Comparison of ENCODE assay signal across 21 cellular contexts in the genomic region with DNA sequence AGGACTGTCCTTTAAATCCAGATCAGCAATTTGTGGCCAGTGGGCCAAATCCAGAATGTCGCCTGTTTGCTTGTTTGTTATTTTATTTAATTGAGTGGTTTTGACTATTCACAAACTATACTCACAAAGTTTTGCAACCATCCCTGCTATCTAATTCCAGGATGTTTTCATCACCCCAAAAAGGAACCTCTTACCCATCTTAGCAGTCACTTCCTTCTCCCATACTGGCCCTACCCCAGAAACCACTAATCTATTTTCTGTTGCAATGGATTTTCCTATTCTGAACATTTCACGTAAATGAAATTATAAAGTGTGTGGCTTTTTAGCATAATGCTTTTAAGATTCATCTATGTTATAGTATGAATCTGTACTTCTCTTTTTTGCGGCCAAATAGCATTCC.
"Had no signal": no experiment of that assay in that cellular context is flagged by ENCODE, and none has a peak within 500 bp of the region (broad histone marks: within the 10 kb centered on the region; RNA-seq: fewer than 3 reads in every experiment).

No MANE protein-coding gene starts in this region.

- H3K9me3 Mint-ChIP-seq: activated T-cell treated with anti-CD3 and anti-CD28 coated beads, Interleukin-2, amount 50 U/mL, for 4 hours had no signal

- H3K36me3 ChIP-seq: uterus had no signal

- ATAC-seq: activated CD4-positive, CD25-positive, alpha-beta regulatory T cell treated with anti-CD3 and anti-CD28 coated beads, Interleukin-2, amount 50 U/mL, for 24 hours; activated T-cell treated with anti-CD3 and anti-CD28 coated beads, Interleukin-2, amount 50 U/mL, for 4 hours; left lobe of liver had no signal

- H3K4me1 ChIP-seq: tibial nerve, uterus had no signal

- H3K27me3 Mint-ChIP-seq: activated CD4-positive, alpha-beta T cell treated with anti-CD3 and anti-CD28 coated beads, Interleukin-2, amount 10 ng/mL, durations not matched to agents 7 days and 5 days had no signal

- H3K4me3 Mint-ChIP-seq: activated CD4-positive, alpha-beta T cell treated with anti-CD3 and anti-CD28 coated beads, Interleukin-2, amount 10 ng/mL, durations not matched to agents 7 days and 5 days; activated T-cell treated with anti-CD3 and anti-CD28 coated beads, Interleukin-2, amount 50 U/mL, for 4 hours; nephron progenitor cell had no signal

- H3K27ac ChIP-seq: tibial nerve, uterus had no signal

- H3K27me3 ChIP-seq: tibial nerve, uterus had no signal

- H3K4me1 Mint-ChIP-seq: activated CD4-positive, alpha-beta T cell treated with anti-CD3 and anti-CD28 coated beads, Interleukin-2, amount 10 ng/mL, durations not matched to agents 7 days and 5 days; nephron progenitor cell had no signal

- H3K9me3 ChIP-seq: uterus had no signal

- DNase-seq: activated CD4-positive, alpha-beta T cell treated with anti-CD3 and anti-CD28 coated beads, Interleukin-2, amount 10 ng/mL, durations not matched to agents 7 days and 5 days; activated CD8-positive, alpha-beta memory T cell treated with anti-CD3 and anti-CD28 coated beads, Interleukin-2, amount 50 U/mL, for 4 hours; activated naive CD4-positive, alpha-beta T cell treated with anti-CD3 and anti-CD28 coated beads, Interleukin-2, amount 50 U/mL, for 16 hours; activated T-cell treated with anti-CD3 and anti-CD28 coated beads, Interleukin-2, amount 50 U/mL, for 4 hours; cerebellar nuclear complex; cortex of kidney; erythroblast; hypothalamus; midbrain; nephron progenitor cell; occipital lobe; retina; stimulated activated CD4-positive, alpha-beta T cell treated with anti-CD3 and anti-CD28 coated beads, Interleukin-12 subunit alpha, Interleukin-12 subunit beta, amount 100 ng/mL, for 4 hours; stimulated activated CD4-positive, alpha-beta T cell treated with anti-CD3 and anti-CD28 coated beads, Interleukin-1b, Interleukin-23, amount 100 ng/mL, for 48 hours; stimulated activated CD8-positive, alpha-beta memory T cell treated with anti-CD3 and anti-CD28 coated beads, Interleukin-4, amount 100 ng/mL, for 48 hours; stimulated activated naive CD4-positive, alpha-beta T cell treated with Interleukin-2 at 50 U/mL for 16 hours; T1000; uterus had no signal

- H3K27ac Mint-ChIP-seq: activated CD4-positive, alpha-beta T cell treated with anti-CD3 and anti-CD28 coated beads, Interleukin-2, amount 10 ng/mL, durations not matched to agents 7 days and 5 days; nephron progenitor cell had no signal

- H3K4me3 ChIP-seq: tibial nerve, uterus had no signal
